1 cellular context compared by ENCODE assay signal in the genomic region with DNA sequence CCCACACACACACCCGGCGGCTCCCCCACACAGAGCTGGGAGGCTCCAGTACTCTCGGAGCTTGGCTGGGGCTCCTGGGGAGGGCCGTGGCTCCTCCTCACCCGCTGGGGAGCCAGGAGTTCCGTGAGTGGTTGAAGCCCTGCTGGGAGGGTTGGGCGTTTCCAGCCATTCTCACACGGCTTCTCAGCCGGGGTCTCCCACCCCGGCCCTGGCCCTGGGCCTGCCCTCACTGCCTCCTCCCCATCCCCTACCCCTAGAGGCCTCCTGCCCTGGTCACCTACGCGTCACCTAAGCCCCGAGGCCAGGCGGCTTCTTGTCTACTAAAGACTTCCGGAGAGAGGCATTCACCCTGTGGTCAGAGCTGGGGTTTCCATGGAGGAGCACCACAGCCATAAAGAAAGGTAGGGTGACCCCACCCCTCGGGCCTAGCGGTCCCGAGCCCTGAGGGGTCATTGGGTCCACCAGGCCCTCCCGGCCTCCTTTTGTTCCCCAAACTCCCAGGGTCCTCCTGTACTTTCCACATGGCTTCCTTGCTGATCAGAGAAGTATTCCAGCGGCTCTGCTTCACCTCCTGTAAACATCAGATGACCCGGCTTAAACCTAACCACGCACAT.
TF ChIP-seq lines count a peak whose summit lies in the region.

No MANE protein-coding gene starts in this region.

TF ChIP-seq in HepG2, 621 proteins besides CTCF, POLR2A, EP300 and RAD21 (continued from another document and continues in another):
- TF ChIP-seq NAIF1 (CRISPR knock-in tag; IDR thresholded peaks at IDR 0.05; ENCODE audit: borderline replicate concordance) (no peak), NFE2L2 (IDR thresholded peaks at IDR 0.05; ENCODE audit: low read length) (no peak), ARNTL (CRISPR knock-in tag; IDR thresholded peaks at IDR 0.05) (peak; percentile 66), ZNF34 (CRISPR knock-in tag; IDR thresholded peaks at IDR 0.05; ENCODE audit: borderline replicate concordance) (no peak), ZNF644 (CRISPR knock-in tag; IDR thresholded peaks at IDR 0.05; ENCODE audit: low read depth) (no peak; the same call in 1 of the 2 replicates), MTA3 (CRISPR knock-in tag; IDR thresholded peaks at IDR 0.05) (no peak), SUZ12 (IDR thresholded peaks at IDR 0.05; ENCODE audit: low read depth, low read length) (no peak), ZNF33B (CRISPR knock-in tag; IDR thresholded peaks at IDR 0.05) (peak; percentile 89; the same call in 1 of the 2 replicates), ZNF761 (CRISPR knock-in tag; conservative IDR thresholded peaks at IDR 0.05) (no peak), HNRNPK (IDR thresholded peaks at IDR 0.05; ENCODE audit: low read depth, low read length, poor library complexity, severe bottlenecking) (peak; percentile 57), ZNF260 (CRISPR knock-in tag; IDR thresholded peaks at IDR 0.05; ENCODE audit: borderline replicate concordance, low read depth) (no peak), ZNF788 (CRISPR knock-in tag; IDR thresholded peaks at IDR 0.05; ENCODE audit: borderline replicate concordance) (peak; percentile 47; the same call in 1 of the 2 replicates), ZNF256 (CRISPR knock-in tag; conservative IDR thresholded peaks at IDR 0.05) (no peak), ZNF670 (CRISPR knock-in tag; IDR thresholded peaks at IDR 0.05; ENCODE audit: borderline replicate concordance) (no peak), AKAP8 (CRISPR knock-in tag; IDR thresholded peaks at IDR 0.05) (no peak), RNF2 (conservative IDR thresholded peaks at IDR 0.05; ENCODE audit: low read depth) (no peak), ZNF780A (CRISPR knock-in tag; IDR thresholded peaks at IDR 0.05) (no peak), KLF9 (CRISPR knock-in tag; IDR thresholded peaks at IDR 0.05; ENCODE audit: low read depth) (peak; percentile 42; the same call in 1 of the 2 replicates), TEAD2 (CRISPR knock-in tag; IDR thresholded peaks at IDR 0.05) (no peak), SPEN (CRISPR knock-in tag; IDR thresholded peaks at IDR 0.05; ENCODE audit: low read depth) (peak; percentile 60), SMAD3 (CRISPR knock-in tag; IDR thresholded peaks at IDR 0.05) (no peak), ERF (CRISPR knock-in tag; IDR thresholded peaks at IDR 0.05) (peak; percentile 77; the same call in 1 of the 2 replicates), TAF1 (CRISPR knock-in tag; IDR thresholded peaks at IDR 0.05) (peak; percentile 58), CEBPB (IDR thresholded peaks at IDR 0.05; ENCODE audit: borderline replicate concordance, low read depth, low read length) (no peak), PHF5A (CRISPR knock-in tag; IDR thresholded peaks at IDR 0.05; ENCODE audit: low read depth, unreplicated experiment) (no peak), ZNF572 (CRISPR knock-in tag; IDR thresholded peaks at IDR 0.05) (no peak), KLF15 (CRISPR knock-in tag; IDR thresholded peaks at IDR 0.05; ENCODE audit: borderline replicate concordance) (no peak), ZNF160 (CRISPR knock-in tag; IDR thresholded peaks at IDR 0.05) (no peak; the same call in 1 of the 2 replicates), NFKB2 (CRISPR knock-in tag; IDR thresholded peaks at IDR 0.05; ENCODE audit: borderline replicate concordance) (no peak), ZNF446 (CRISPR knock-in tag; IDR thresholded peaks at IDR 0.05) (no peak), NFIB (CRISPR knock-in tag; IDR thresholded peaks at IDR 0.05; ENCODE audit: borderline replicate concordance) (no peak), SMARCE1 (IDR thresholded peaks at IDR 0.05; ENCODE audit: borderline replicate concordance) (no peak), JDP2 (CRISPR knock-in tag; IDR thresholded peaks at IDR 0.05; ENCODE audit: borderline replicate concordance) (no peak), ZNF501 (CRISPR knock-in tag; IDR thresholded peaks at IDR 0.05) (no peak), DNMT1 (CRISPR knock-in tag; IDR thresholded peaks at IDR 0.05) (no peak), RFXANK (CRISPR knock-in tag; IDR thresholded peaks at IDR 0.05) (no peak), GLI4 (CRISPR knock-in tag; IDR thresholded peaks at IDR 0.05; ENCODE audit: borderline replicate concordance) (no peak), ZNF121 (CRISPR knock-in tag; IDR thresholded peaks at IDR 0.05) (no peak), ZFP36 (IDR thresholded peaks at IDR 0.05; ENCODE audit: borderline replicate concordance, low read depth, low read length, partially characterized antibody) (no peak), GTF3A (CRISPR knock-in tag; conservative IDR thresholded peaks at IDR 0.05) (no peak), WIZ (CRISPR knock-in tag; IDR thresholded peaks at IDR 0.05) (no peak; the same call in 1 of the 2 replicates), EHMT2 (IDR thresholded peaks at IDR 0.05; ENCODE audit: borderline replicate concordance, low read depth, low read length) (no peak), YEATS4 (CRISPR knock-in tag; IDR thresholded peaks at IDR 0.05; ENCODE audit: borderline replicate concordance) (no peak), GPN1 (CRISPR knock-in tag; IDR thresholded peaks at IDR 0.05; ENCODE audit: borderline replicate concordance) (no peak; the same call in 1 of the 2 replicates), SMYD3 (CRISPR knock-in tag; IDR thresholded peaks at IDR 0.05) (0 out of 2 replicates have a peak, but pooled peaks have one; percentile 64), MBD4 (IDR thresholded peaks at IDR 0.05; ENCODE audit: borderline replicate concordance, low read length) (no peak), ZNF207 (IDR thresholded peaks at IDR 0.05; ENCODE audit: borderline replicate concordance) (no peak), SATB2 (CRISPR knock-in tag; IDR thresholded peaks at IDR 0.05) (no peak), NCOA2 (CRISPR knock-in tag; IDR thresholded peaks at IDR 0.05) (peak; percentile 43; the same call in 1 of the 2 replicates), ZNF432 (CRISPR knock-in tag; IDR thresholded peaks at IDR 0.05; ENCODE audit: borderline replicate concordance) (no peak)
- TF ChIP-seq, protein P1, sequence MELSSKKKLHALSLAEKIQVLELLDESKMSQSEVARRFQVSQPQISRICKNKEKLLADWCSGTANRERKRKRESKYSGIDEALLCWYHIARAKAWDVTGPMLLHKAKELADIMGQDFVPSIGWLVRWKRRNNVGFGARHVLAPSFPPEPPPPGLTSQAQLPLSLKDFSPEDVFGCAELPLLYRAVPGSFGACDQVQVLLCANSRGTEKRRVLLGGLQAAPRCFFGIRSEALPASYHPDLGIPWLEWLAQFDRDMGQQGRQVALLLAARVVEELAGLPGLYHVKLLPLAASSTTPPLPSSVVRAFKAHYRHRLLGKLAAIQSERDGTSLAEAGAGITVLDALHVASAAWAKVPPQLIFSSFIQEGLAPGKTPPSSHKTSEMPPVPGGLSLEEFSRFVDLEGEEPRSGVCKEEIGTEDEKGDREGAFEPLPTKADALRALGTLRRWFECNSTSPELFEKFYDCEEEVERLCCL (CRISPR knock-in tag; IDR thresholded peaks at IDR 0.05; ENCODE audit: borderline replicate concordance): no peak
- TF ChIP-seq, protein P2, sequence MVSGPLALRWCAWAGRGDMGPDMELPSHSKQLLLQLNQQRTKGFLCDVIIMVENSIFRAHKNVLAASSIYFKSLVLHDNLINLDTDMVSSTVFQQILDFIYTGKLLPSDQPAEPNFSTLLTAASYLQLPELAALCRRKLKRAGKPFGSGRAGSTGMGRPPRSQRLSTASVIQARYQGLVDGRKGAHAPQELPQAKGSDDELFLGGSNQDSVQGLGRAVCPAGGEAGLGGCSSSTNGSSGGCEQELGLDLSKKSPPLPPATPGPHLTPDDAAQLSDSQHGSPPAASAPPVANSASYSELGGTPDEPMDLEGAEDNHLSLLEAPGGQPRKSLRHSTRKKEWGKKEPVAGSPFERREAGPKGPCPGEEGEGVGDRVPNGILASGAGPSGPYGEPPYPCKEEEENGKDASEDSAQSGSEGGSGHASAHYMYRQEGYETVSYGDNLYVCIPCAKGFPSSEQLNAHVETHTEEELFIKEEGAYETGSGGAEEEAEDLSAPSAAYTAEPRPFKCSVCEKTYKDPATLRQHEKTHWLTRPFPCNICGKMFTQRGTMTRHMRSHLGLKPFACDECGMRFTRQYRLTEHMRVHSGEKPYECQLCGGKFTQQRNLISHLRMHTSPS (CRISPR knock-in tag; IDR thresholded peaks at IDR 0.05; ENCODE audit: low read depth): peak; percentile 6; the same call in 1 of the 2 replicates
- TF ChIP-seq, protein P3, sequence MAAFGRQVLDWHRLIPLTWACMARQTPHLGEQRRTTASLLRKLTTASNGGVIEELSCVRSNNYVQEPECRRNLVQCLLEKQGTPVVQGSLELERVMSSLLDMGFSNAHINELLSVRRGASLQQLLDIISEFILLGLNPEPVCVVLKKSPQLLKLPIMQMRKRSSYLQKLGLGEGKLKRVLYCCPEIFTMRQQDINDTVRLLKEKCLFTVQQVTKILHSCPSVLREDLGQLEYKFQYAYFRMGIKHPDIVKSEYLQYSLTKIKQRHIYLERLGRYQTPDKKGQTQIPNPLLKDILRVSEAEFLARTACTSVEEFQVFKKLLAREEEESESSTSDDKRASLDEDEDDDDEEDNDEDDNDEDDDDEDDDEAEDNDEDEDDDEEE (CRISPR knock-in tag; IDR thresholded peaks at IDR 0.05): peak; percentile 58; the same call in 1 of the 2 replicates
- TF ChIP-seq, protein P4, sequence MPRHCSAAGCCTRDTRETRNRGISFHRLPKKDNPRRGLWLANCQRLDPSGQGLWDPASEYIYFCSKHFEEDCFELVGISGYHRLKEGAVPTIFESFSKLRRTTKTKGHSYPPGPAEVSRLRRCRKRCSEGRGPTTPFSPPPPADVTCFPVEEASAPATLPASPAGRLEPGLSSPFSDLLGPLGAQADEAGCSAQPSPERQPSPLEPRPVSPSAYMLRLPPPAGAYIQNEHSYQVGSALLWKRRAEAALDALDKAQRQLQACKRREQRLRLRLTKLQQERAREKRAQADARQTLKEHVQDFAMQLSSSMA (CRISPR knock-in tag; IDR thresholded peaks at IDR 0.05): peak; percentile 74; the same call in 1 of the 2 replicates
- TF ChIP-seq, protein P5, sequence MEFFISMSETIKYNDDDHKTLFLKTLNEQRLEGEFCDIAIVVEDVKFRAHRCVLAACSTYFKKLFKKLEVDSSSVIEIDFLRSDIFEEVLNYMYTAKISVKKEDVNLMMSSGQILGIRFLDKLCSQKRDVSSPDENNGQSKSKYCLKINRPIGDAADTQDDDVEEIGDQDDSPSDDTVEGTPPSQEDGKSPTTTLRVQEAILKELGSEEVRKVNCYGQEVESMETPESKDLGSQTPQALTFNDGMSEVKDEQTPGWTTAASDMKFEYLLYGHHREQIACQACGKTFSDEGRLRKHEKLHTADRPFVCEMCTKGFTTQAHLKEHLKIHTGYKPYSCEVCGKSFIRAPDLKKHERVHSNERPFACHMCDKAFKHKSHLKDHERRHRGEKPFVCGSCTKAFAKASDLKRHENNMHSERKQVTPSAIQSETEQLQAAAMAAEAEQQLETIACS (CRISPR knock-in tag; IDR thresholded peaks at IDR 0.05): no peak
- TF ChIP-seq, protein P6, sequence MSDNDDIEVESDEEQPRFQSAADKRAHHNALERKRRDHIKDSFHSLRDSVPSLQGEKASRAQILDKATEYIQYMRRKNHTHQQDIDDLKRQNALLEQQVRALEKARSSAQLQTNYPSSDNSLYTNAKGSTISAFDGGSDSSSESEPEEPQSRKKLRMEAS (IDR thresholded peaks at IDR 0.05): peak; percentile 69
- TF ChIP-seq, protein P7, sequence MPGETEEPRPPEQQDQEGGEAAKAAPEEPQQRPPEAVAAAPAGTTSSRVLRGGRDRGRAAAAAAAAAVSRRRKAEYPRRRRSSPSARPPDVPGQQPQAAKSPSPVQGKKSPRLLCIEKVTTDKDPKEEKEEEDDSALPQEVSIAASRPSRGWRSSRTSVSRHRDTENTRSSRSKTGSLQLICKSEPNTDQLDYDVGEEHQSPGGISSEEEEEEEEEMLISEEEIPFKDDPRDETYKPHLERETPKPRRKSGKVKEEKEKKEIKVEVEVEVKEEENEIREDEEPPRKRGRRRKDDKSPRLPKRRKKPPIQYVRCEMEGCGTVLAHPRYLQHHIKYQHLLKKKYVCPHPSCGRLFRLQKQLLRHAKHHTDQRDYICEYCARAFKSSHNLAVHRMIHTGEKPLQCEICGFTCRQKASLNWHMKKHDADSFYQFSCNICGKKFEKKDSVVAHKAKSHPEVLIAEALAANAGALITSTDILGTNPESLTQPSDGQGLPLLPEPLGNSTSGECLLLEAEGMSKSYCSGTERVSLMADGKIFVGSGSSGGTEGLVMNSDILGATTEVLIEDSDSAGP (CRISPR knock-in tag; IDR thresholded peaks at IDR 0.05; ENCODE audit: borderline replicate concordance): peak; percentile 40; the same call in 1 of the 2 replicates
- TF ChIP-seq, protein P8, sequence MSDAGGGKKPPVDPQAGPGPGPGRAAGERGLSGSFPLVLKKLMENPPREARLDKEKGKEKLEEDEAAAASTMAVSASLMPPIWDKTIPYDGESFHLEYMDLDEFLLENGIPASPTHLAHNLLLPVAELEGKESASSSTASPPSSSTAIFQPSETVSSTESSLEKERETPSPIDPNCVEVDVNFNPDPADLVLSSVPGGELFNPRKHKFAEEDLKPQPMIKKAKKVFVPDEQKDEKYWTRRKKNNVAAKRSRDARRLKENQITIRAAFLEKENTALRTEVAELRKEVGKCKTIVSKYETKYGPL (CRISPR knock-in tag; IDR thresholded peaks at IDR 0.05): no peak
- TF ChIP-seq, protein P9, sequence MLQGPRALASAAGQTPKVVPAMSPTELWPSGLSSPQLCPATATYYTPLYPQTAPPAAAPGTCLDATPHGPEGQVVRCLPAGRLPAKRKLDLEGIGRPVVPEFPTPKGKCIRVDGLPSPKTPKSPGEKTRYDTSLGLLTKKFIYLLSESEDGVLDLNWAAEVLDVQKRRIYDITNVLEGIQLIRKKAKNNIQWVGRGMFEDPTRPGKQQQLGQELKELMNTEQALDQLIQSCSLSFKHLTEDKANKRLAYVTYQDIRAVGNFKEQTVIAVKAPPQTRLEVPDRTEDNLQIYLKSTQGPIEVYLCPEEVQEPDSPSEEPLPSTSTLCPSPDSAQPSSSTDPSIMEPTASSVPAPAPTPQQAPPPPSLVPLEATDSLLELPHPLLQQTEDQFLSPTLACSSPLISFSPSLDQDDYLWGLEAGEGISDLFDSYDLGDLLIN (CRISPR knock-in tag; IDR thresholded peaks at IDR 0.05; ENCODE audit: borderline replicate concordance): no peak
- TF ChIP-seq, protein P10, sequence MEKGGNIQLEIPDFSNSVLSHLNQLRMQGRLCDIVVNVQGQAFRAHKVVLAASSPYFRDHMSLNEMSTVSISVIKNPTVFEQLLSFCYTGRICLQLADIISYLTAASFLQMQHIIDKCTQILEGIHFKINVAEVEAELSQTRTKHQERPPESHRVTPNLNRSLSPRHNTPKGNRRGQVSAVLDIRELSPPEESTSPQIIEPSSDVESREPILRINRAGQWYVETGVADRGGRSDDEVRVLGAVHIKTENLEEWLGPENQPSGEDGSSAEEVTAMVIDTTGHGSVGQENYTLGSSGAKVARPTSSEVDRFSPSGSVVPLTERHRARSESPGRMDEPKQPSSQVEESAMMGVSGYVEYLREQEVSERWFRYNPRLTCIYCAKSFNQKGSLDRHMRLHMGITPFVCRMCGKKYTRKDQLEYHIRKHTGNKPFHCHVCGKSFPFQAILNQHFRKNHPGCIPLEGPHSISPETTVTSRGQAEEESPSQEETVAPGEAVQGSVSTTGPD (CRISPR knock-in tag; IDR thresholded peaks at IDR 0.05): no peak; the same call in 1 of the 2 replicates
- TF ChIP-seq, protein P11, sequence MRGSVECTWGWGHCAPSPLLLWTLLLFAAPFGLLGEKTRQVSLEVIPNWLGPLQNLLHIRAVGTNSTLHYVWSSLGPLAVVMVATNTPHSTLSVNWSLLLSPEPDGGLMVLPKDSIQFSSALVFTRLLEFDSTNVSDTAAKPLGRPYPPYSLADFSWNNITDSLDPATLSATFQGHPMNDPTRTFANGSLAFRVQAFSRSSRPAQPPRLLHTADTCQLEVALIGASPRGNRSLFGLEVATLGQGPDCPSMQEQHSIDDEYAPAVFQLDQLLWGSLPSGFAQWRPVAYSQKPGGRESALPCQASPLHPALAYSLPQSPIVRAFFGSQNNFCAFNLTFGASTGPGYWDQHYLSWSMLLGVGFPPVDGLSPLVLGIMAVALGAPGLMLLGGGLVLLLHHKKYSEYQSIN (CRISPR knock-in tag; IDR thresholded peaks at IDR 0.05; ENCODE audit: borderline replicate concordance): no peak
